8 cellular contexts compared by ENCODE assay signal in the genomic region with DNA sequence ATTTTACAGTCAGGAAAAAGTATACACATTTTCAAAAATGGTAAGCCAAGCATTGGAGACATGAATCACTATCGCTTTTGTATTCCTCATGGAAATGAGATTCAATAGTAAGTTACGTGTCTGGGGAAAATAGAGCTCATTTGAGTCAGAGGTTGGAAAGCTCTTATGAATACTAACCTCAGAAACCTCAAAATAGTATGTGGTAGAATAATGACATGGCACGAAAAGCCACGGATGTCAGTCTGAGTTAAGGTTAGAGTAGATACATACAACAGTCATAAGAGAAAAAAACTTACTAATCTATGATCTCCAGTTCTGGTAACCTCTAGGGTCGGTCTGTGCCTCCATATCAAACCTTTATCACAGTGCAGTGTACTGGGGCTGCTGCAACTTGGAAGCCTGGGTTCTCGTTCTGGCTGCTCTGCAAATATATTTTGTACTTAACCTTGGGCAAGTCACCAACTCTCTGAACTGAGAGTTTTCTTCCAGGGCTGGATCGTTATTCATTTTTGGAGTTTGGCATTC. TPM values are rescaled to one million over a fixed set of nuclear protein-coding genes. Genes with fewer than 3 reads are reported as not detected.
DNase-seq lines count a peak whose midpoint lies in the region; ATAC-seq, FAIRE-seq and TF ChIP-seq lines count a peak whose summit lies in the region.

No MANE protein-coding gene starts in this region.

- H3K4me1 ChIP-seq in BE2C (peaks cover 55% of the 10 kb centered on the region), neural progenitor cell (peaks cover 15% of the 10 kb centered on the region), kidney (ENCODE audit: control insufficient read depth in 1 of 2, insufficient read depth in 1 of 2, low read depth in 1 of 2, low read length in 2 of 2) (no peaks in the 10 kb centered on the region)

- H3K27ac ChIP-seq in neural progenitor cell (no peak overlapping the region), kidney (ENCODE audit: low read depth in 2 of 2, low read length in 2 of 2) (no peak overlapping the region)

- peaks cover 13% of the 10 kb centered on the region for H3K4me1 Mint-ChIP-seq in activated CD8-positive, alpha-beta T cell treated with anti-CD3 and anti-CD28 coated beads for 36 hours (ENCODE audit: low read depth)
- H3K4me1 Mint-ChIP-seq in neural progenitor cell, result peaks cover 44% of the 10 kb centered on the region

- H3K36me3 ChIP-seq in BE2C (peaks cover 43% of the 10 kb centered on the region), neural progenitor cell (no peaks in the 10 kb centered on the region), kidney (ENCODE audit: control insufficient read depth in 1 of 2, insufficient read depth in 2 of 2, low read length in 2 of 2) (no peaks in the 10 kb centered on the region)

- H3K4me3 Mint-ChIP-seq in activated CD8-positive, alpha-beta T cell treated with anti-CD3 and anti-CD28 coated beads for 36 hours, result no peak overlapping the region
- H3K4me3 Mint-ChIP-seq in neural progenitor cell, result no peak overlapping the region

- no peak for FAIRE-seq in kidney (lab: Jason Lieb, UNC)

- H2AFZ ChIP-seq in neural progenitor cell (replicated peaks), result no peak overlapping the region

- peaks cover 38% of the 10 kb centered on the region for H3K27me3 Mint-ChIP-seq in activated CD8-positive, alpha-beta T cell treated with anti-CD3 and anti-CD28 coated beads for 36 hours
- H3K27me3 Mint-ChIP-seq in neural progenitor cell (ENCODE audit: insufficient read depth, low read depth), result no peaks in the 10 kb centered on the region

- TF ChIP-seq CTCF in BE2C (IDR thresholded peaks at IDR 0.05; ENCODE audit: low read depth, low read length), result no peak
- no peak for TF ChIP-seq CTCF in activated CD8-positive, alpha-beta T cell treated with anti-CD3 and anti-CD28 coated beads for 36 hours (IDR thresholded peaks at IDR 0.05)
- no peak for TF ChIP-seq CTCF in neural progenitor cell (IDR thresholded peaks at IDR 0.05)
- TF ChIP-seq CTCF in kidney (IDR thresholded peaks at IDR 0.05; ENCODE audit: borderline replicate concordance, extremely low read depth, insufficient read depth), result no peak

- no peak overlapping the region for H3K9ac ChIP-seq in neural progenitor cell
- no peak overlapping the region for H3K9ac ChIP-seq in kidney (ENCODE audit: low read length in 2 of 2)

- peaks cover 97% of the 10 kb centered on the region for H3K79me2 ChIP-seq in neural progenitor cell (ENCODE audit: low read depth)

- ATAC-seq in HG02678 (IDR thresholded peaks at IDR 0.05; ENCODE audit: unreplicated experiment), result peak; percentile 66
- peak; percentile 94 for ATAC-seq in activated CD8-positive, alpha-beta T cell treated with anti-CD3 and anti-CD28 coated beads for 36 hours

- CTCF ChIA-PET in activated CD8-positive, alpha-beta T cell treated with anti-CD3 and anti-CD28 coated beads for 36 hours (lab: Charles Lee), result interaction anchor here (1.0 to 2.9 kb wide), 2 partner anchors 170 to 176 kb away, joined by 3 to 7 read pairs; no protein-coding TSS in a partner anchor

- H3F3A ChIP-seq in neural progenitor cell (ENCODE audit: low read depth), result peaks cover 8% of the 10 kb centered on the region

- POLR2A ChIA-PET in activated CD8-positive, alpha-beta T cell treated with anti-CD3 and anti-CD28 coated beads for 36 hours (lab: Charles Lee), result no interaction called here

- peaks cover 47% of the 10 kb centered on the region for H4K20me1 ChIP-seq in neural progenitor cell (ENCODE audit: low read depth)

- no peaks in the 10 kb centered on the region for H3K9me3 Mint-ChIP-seq in activated CD8-positive, alpha-beta T cell treated with anti-CD3 and anti-CD28 coated beads for 36 hours
- no peaks in the 10 kb centered on the region for H3K9me3 Mint-ChIP-seq in neural progenitor cell

- intact Hi-C loops in activated CD8-positive, alpha-beta T cell treated with anti-CD3 and anti-CD28 coated beads for 36 hours (cut with micrococcal nuclease), result loop anchor here (2.0 kb wide), 1 partner anchor 170 kb away; no protein-coding TSS in a partner anchor
- intact Hi-C loops in kidney (cut with DNase I), result no loop called here

- H3K4me2 ChIP-seq in neural progenitor cell, result no peak overlapping the region

- H3K9me3 ChIP-seq in BE2C, result no peaks in the 10 kb centered on the region
- no peaks in the 10 kb centered on the region for H3K9me3 ChIP-seq in neural progenitor cell (ENCODE audit: low read depth)
- no peaks in the 10 kb centered on the region for H3K9me3 ChIP-seq in kidney (ENCODE audit: control insufficient read depth in 1 of 2, low read length in 2 of 2)

- no peaks in the 10 kb centered on the region for H3K36me3 Mint-ChIP-seq in activated CD8-positive, alpha-beta T cell treated with anti-CD3 and anti-CD28 coated beads for 36 hours (ENCODE audit: low read depth)
- peaks cover 64% of the 10 kb centered on the region for H3K36me3 Mint-ChIP-seq in neural progenitor cell

- peak; percentile 38 for DNase-seq in BE2C
- DNase-seq in activated CD8-positive, alpha-beta T cell treated with anti-CD3 and anti-CD28 coated beads for 36 hours, result peak; percentile 27
- peak; percentile 96 for DNase-seq in iris pigment epithelial cell (ENCODE audit: low read depth)
- DNase-seq in DMS53 treated with DMSO at 0.1 percent for 48 hours (lab: John Stamatoyannopoulos, UW; ENCODE audit: unreplicated experiment), result no peak
- DNase-seq in NCI-H2196 (lab: John Stamatoyannopoulos, UW; ENCODE audit: unreplicated experiment), result no peak
- DNase-seq in neural progenitor cell (ENCODE audit: low spot score), result no peak
- DNase-seq in kidney, result no peak

- no peak overlapping the region for H3K27ac Mint-ChIP-seq in activated CD8-positive, alpha-beta T cell treated with anti-CD3 and anti-CD28 coated beads for 36 hours
- H3K27ac Mint-ChIP-seq in neural progenitor cell, result no peak overlapping the region

- no peak overlapping the region for H3K4me3 ChIP-seq in BE2C (ENCODE audit: low read depth, low read length)
- no peak overlapping the region for H3K4me3 ChIP-seq in neural progenitor cell
- H3K4me3 ChIP-seq in kidney (ENCODE audit: low read length in 2 of 2), result no peak overlapping the region

- H3K27me3 ChIP-seq in BE2C (no peaks in the 10 kb centered on the region), neural progenitor cell (no peaks in the 10 kb centered on the region)

RNA-seq across cellular contexts. Expression of a gene that starts 31.7 kb away (rescaled TPM):
- 127 TPM for polyA plus RNA-seq in BE2C (2012; ENCODE audit: insufficient read depth, insufficient read length, low read depth)
- total RNA-seq in activated CD8-positive, alpha-beta T cell treated with anti-CD3 and anti-CD28 coated beads for 36 hours, result under 1 TPM; 0.09 to 0.25 TPM
- total RNA-seq in neural progenitor cell (ENCODE audit: low replicate concordance) (84.4 and 247 TPM in 2 replicates), kidney (57.0 TPM)
- 3.6 TPM for polyA plus RNA-seq in kidney (ENCODE audit: insufficient read depth, low read depth, low replicate concordance)

Comparison
In these comparisons a context has a peak if more than half of its experiments do, and no peak if none do; other contexts are left out.
1. DNase-seq: peak in BE2C (single experiment), activated CD8-positive, alpha-beta T cell treated with anti-CD3 and anti-CD28 coated beads for 36 hours (single experiment) and iris pigment epithelial cell (single experiment); none in DMS53 treated with DMSO at 0.1 percent for 48 hours (single experiment), NCI-H2196 (single experiment), neural progenitor cell (single experiment) and kidney (single experiment).
2. RNA of a gene that starts 31.7 kb away (total RNA-seq): 84.4 to 247 TPM in neural progenitor cell and 57.0 TPM in kidney (single experiment); 0.09 to 0.25 TPM in activated CD8-positive, alpha-beta T cell treated with anti-CD3 and anti-CD28 coated beads for 36 hours; every median in the first group is over 10 times any median in the second.